ENCODE assay signal across 21 cellular contexts in genomic region chrX:124842205-124842604, GRCh38.
"Had no signal": no experiment of that assay in that cellular context is flagged by ENCODE, and none has a peak within 500 bp of the region (broad histone marks: within the 10 kb centered on the region; RNA-seq: fewer than 3 reads in every experiment).

No MANE protein-coding gene starts in this region.

- H3K27me3 ChIP-seq: esophagus muscularis mucosa, gastrocnemius medialis, heart right ventricle, left lung had no signal

- H3K36me3 Mint-ChIP-seq: immature natural killer cell, mesothelial cell of epicardium, naive B cell had no signal

- H3K27me3 Mint-ChIP-seq: naive B cell had no signal

- H3K9me3 Mint-ChIP-seq: immature natural killer cell, mesothelial cell of epicardium, naive B cell had no signal

- ATAC-seq: gastrocnemius medialis, heart right ventricle, left cardiac atrium, left lung, left ventricle myocardium superior, lower lobe of right lung, mucosa of descending colon had no signal

- H3K36me3 ChIP-seq: esophagus muscularis mucosa, gastrocnemius medialis, heart right ventricle, left lung, lower lobe of right lung had no signal

- H3K9me3 ChIP-seq: esophagus muscularis mucosa, gastrocnemius medialis, heart right ventricle, left lung, lower lobe of right lung, mucosa of descending colon had no signal

- H3K4me1 ChIP-seq: esophagus muscularis mucosa, gastrocnemius medialis, heart right ventricle, left lung, lower lobe of right lung had no signal

- H3K4me3 Mint-ChIP-seq: immature natural killer cell, mesothelial cell of epicardium, naive B cell had no signal

- H3K27ac ChIP-seq: coronary artery, dorsolateral prefrontal cortex, esophagus muscularis mucosa, gastrocnemius medialis, heart right ventricle, left lung, lower lobe of right lung had no signal

- H3K4me3 ChIP-seq: coronary artery, dorsolateral prefrontal cortex, esophagus muscularis mucosa, gastrocnemius medialis, heart right ventricle, left lung, lower lobe of right lung, mucosa of descending colon had no signal

- H3K27ac Mint-ChIP-seq: immature natural killer cell, mesothelial cell of epicardium, naive B cell had no signal

- DNase-seq: dermis blood vessel endothelial cell; dorsolateral prefrontal cortex; effector CD4-positive, alpha-beta T cell; effector memory CD4-positive, alpha-beta T cell; foreskin melanocyte; gastrocnemius medialis; glutamatergic neuron; head of caudate nucleus; heart right ventricle; hippocampal formation; immature natural killer cell; left cardiac atrium; left lung; left ventricle myocardium superior; lower lobe of right lung; mesenchymal stem cell; mucosa of descending colon; naive B cell had no signal

- H3K4me1 Mint-ChIP-seq: immature natural killer cell, mesothelial cell of epicardium, naive B cell had no signal
